ENCODE assay signal across 8 cellular contexts in genomic region chr6:91081452-91082067, GRCh38.
A peak's percentile ranks its signal among the peaks of the same experiment; 100 is the strongest.
DNase-seq lines count a peak whose midpoint lies in the region; ATAC-seq, FAIRE-seq and TF ChIP-seq lines count a peak whose summit lies in the region.

No MANE protein-coding gene starts in this region.

- TF ChIP-seq CTCF in GM12878 (IDR thresholded peaks at IDR 0.05 in 2 of 3, conservative IDR thresholded peaks at IDR 0.05 in 1 of 3; ENCODE audit: control insufficient read depth in 2 of 3, extremely low read depth in 1 of 3, insufficient read depth in 1 of 3, low read depth in 3 of 3, low read length in 3 of 3), result peak; percentile 52 to 73 (median 65)

- POLR2A ChIA-PET in GM12878 (lab: Charles Lee), result interaction anchor here (1.0 kb wide), 1 partner anchor 413 kb away, joined by 3 read pairs; no protein-coding TSS in a partner anchor

- 5% methylated on average over 6 of the region's 6 CpGs for WGBS in GM12878 (ENCODE audit: insufficient coverage, insufficient replicate concordance, low lambda C conversion rate, missing lambda C conversion rate)

- H3K79me2 ChIP-seq in GM12878 (ENCODE audit: control insufficient read depth, insufficient read depth, low read length), result no peaks in the 10 kb centered on the region

- RAD21 ChIA-PET in GM12878 (lab: Charles Lee; ENCODE audit: unreplicated experiment), result interaction anchor here (0.9 to 4.7 kb wide), 19 partner anchors 12 to 1783 kb away, joined by 3 to 34 read pairs (median 3); no protein-coding TSS in a partner anchor

- H2AFZ ChIP-seq in GM12878 (ENCODE audit: control insufficient read depth, low read depth, low read length), result no peak overlapping the region

- H3K4me3 ChIP-seq in GM12878, result no peak overlapping the region

- FAIRE-seq in GM12878 (lab: Jason Lieb, UNC) (peak; percentile 73), islet of Langerhans (lab: Jason Lieb, UNC) (peak; percentile 85), urothelium cell line (lab: Jason Lieb, UNC) (no peak)

- SMC1A ChIA-PET in GM12878 (lab: Charles Lee; ENCODE audit: uncharacterized antibody, unreplicated experiment), result interaction anchor here (0.5 to 3.4 kb wide), 31 partner anchors 9 to 1935 kb away, joined by 3 to 25 read pairs (median 4); no protein-coding TSS in a partner anchor

- TF ChIP-seq POLR2A in GM18505 (IDR thresholded peaks at IDR 0.05; ENCODE audit: borderline replicate concordance, extremely low read depth, insufficient read depth, insufficient read length) (no peak), GM12878 (IDR thresholded peaks at IDR 0.05; ENCODE audit: low read depth, low read length) (no peak)

- CTCF ChIA-PET in GM12878 (lab: Yijun Ruan, JAX), result interaction anchor here (0.7 to 3.4 kb wide), 46 partner anchors 10 to 1697 kb away, joined by 3 to 44 read pairs (median 4); no protein-coding TSS in a partner anchor

- no peaks in the 10 kb centered on the region for H3K27me3 ChIP-seq in GM12878 (replicated peaks in 1 of 2; ENCODE audit: control insufficient read depth in 2 of 2, insufficient read depth in 2 of 2, low read length in 1 of 2)

- intact Hi-C loops in GM12878 (cut with micrococcal nuclease; ENCODE audit: unreplicated experiment), result loop anchor here (1.0 to 5.0 kb wide), 3 partner anchors 140 to 1695 kb away; no protein-coding TSS in a partner anchor

- in situ Hi-C loops in GM12878 (cut with MboI), result loop anchor here (25.0 kb wide), 1 partner anchor 1556 kb away; no protein-coding TSS in a partner anchor

- H3K27ac ChIP-seq in GM12878 (ENCODE audit: control insufficient read depth, insufficient read depth), result no peak overlapping the region

- no TSS peak for BruUV-seq in GM12878 (replicated peaks; lab: Mats Ljungman, UMichigan)

- no peaks in the 10 kb centered on the region for H3K4me1 ChIP-seq in GM12878 (ENCODE audit: control insufficient read depth, insufficient read depth, low read length)

- ATAC-seq in GM18505 (IDR thresholded peaks at IDR 0.05; ENCODE audit: unreplicated experiment) (peak; percentile 54), HG03159 (IDR thresholded peaks at IDR 0.05; ENCODE audit: unreplicated experiment) (peak; percentile 68), GM12878 (peak; percentile 82)

- H3K4me2 ChIP-seq in GM12878 (ENCODE audit: control insufficient read depth, insufficient read depth), result no peak overlapping the region

- DNase-seq in AG08396 (ENCODE audit: low spot score) (peak; percentile 32), NCI-H345 treated with DMSO at 0.1 percent for 48 hours (lab: John Stamatoyannopoulos, UW; ENCODE audit: unreplicated experiment) (peak; percentile 38), GM12878 (ENCODE audit: low read depth, low spot score) (no peak), urothelium cell line (ENCODE audit: low spot score) (peak; percentile 25)
- no peak for DNase-seq in activated naive CD4-positive, alpha-beta T cell treated with Interleukin-2 at 50 U/mL for 16 hours

- no peaks in the 10 kb centered on the region for H3K9me3 ChIP-seq in GM12878 (replicated peaks; ENCODE audit: control insufficient read depth, insufficient read depth, low read length)

- no peaks in the 10 kb centered on the region for H4K20me1 ChIP-seq in GM12878 (ENCODE audit: control insufficient read depth, insufficient read depth)

- no peak for TF ChIP-seq EP300 in GM12878 (IDR thresholded peaks at IDR 0.05; ENCODE audit: borderline replicate concordance in 1 of 2, control insufficient read depth in 1 of 2, low read depth in 2 of 2, low read length in 2 of 2)

- H3K36me3 ChIP-seq in GM12878 (ENCODE audit: control insufficient read depth in 2 of 2, insufficient read depth in 2 of 2, low read length in 1 of 2), result no peaks in the 10 kb centered on the region

- TF ChIP-seq RAD21 in GM12878 (IDR thresholded peaks at IDR 0.05; ENCODE audit: insufficient read depth, low read depth, low read length), result peak; percentile 76

- H3K9ac ChIP-seq in GM12878 (ENCODE audit: control insufficient read depth, insufficient read depth, low read length), result no peak overlapping the region

TF ChIP-seq in GM12878, 131 proteins besides CTCF, POLR2A, EP300 and RAD21:
- peak; percentile 67; the same call in 1 of the 2 replicates for TF ChIP-seq SMC3 (IDR thresholded peaks at IDR 0.05; ENCODE audit: borderline replicate concordance, low read length)
- no peak for TF ChIP-seq FOXK2 (IDR thresholded peaks at IDR 0.05)

Comparison
In these comparisons a context has a peak if more than half of its experiments do, and no peak if none do; other contexts are left out.
1. DNase-seq: peak in AG08396 (single experiment), NCI-H345 treated with DMSO at 0.1 percent for 48 hours (single experiment) and urothelium cell line (single experiment); none in GM12878 (single experiment) and activated naive CD4-positive, alpha-beta T cell treated with Interleukin-2 at 50 U/mL for 16 hours (single experiment).
2. Peak in every context shown above with its lines, with median percentiles within 50 percentile points of each other: ATAC-seq.